In genomic region chr16:24972608-24973220, GRCh38 we compare ENCODE assay signal across 1 cellular context.
A peak's percentile ranks its signal among the peaks of the same experiment; 100 is the strongest.
TF ChIP-seq lines count a peak whose summit lies in the region.

No MANE protein-coding gene starts in this region.

TF ChIP-seq in GM12878, 131 proteins besides CTCF, POLR2A, EP300 and RAD21 (continued from another document and continues in another):
- TF ChIP-seq PRDM15 (CRISPR knock-in tag; IDR thresholded peaks at IDR 0.05): no peak
- no peak for TF ChIP-seq IRF4 (IDR thresholded peaks at IDR 0.05; ENCODE audit: low read depth, low read length)
- no peak for TF ChIP-seq BRCA1 (IDR thresholded peaks at IDR 0.05; ENCODE audit: low read depth, low read length)
- TF ChIP-seq BMI1 (IDR thresholded peaks at IDR 0.05; ENCODE audit: borderline replicate concordance): no peak
- no peak for TF ChIP-seq SMAD5 (IDR thresholded peaks at IDR 0.05; ENCODE audit: low read depth)
- TF ChIP-seq GATAD2B (conservative IDR thresholded peaks at IDR 0.05; ENCODE audit: low read depth): no peak
- no peak for TF ChIP-seq ZNF24 (IDR thresholded peaks at IDR 0.05)
- TF ChIP-seq NKRF (conservative IDR thresholded peaks at IDR 0.05): no peak
- no peak for TF ChIP-seq DPF2 (IDR thresholded peaks at IDR 0.05)
- peak; percentile 96 for TF ChIP-seq RUNX3 (IDR thresholded peaks at IDR 0.05; ENCODE audit: low read length)
- TF ChIP-seq KLF5 (IDR thresholded peaks at IDR 0.05; ENCODE audit: partially characterized antibody): no peak
- no peak for TF ChIP-seq ZNF217 (IDR thresholded peaks at IDR 0.05)
- TF ChIP-seq TARDBP (IDR thresholded peaks at IDR 0.05; ENCODE audit: borderline replicate concordance): no peak
- no peak for TF ChIP-seq SPI1 (IDR thresholded peaks at IDR 0.05; ENCODE audit: borderline replicate concordance, insufficient read depth, low read depth, low read length)
- peak; percentile 64; the same call in 1 of the 2 replicates for TF ChIP-seq CBFB (IDR thresholded peaks at IDR 0.05; ENCODE audit: low read depth)
- TF ChIP-seq USF2 (IDR thresholded peaks at IDR 0.05; ENCODE audit: borderline replicate concordance, low read depth, low read length): no peak
- TF ChIP-seq YBX1 (IDR thresholded peaks at IDR 0.05): no peak
- no peak for TF ChIP-seq ZNF274 (IDR thresholded peaks at IDR 0.05; ENCODE audit: insufficient read depth, insufficient read length)
- TF ChIP-seq NFIC (IDR thresholded peaks at IDR 0.05; ENCODE audit: low read depth, low read length): peak; percentile 44; the same call in 1 of the 2 replicates
- TF ChIP-seq USF1 (IDR thresholded peaks at IDR 0.05; ENCODE audit: borderline replicate concordance, extremely low read length, insufficient read depth, low read depth, low read length): no peak
- TF ChIP-seq TCF12 (IDR thresholded peaks at IDR 0.05; ENCODE audit: low read depth, low read length): no peak
- TF ChIP-seq BHLHE40 (IDR thresholded peaks at IDR 0.05; ENCODE audit: borderline replicate concordance in 1 of 2, low read depth in 2 of 2, low read length in 1 of 2): no peak
- no peak for TF ChIP-seq JUNB (IDR thresholded peaks at IDR 0.05)
- no peak for TF ChIP-seq ZNF687 (IDR thresholded peaks at IDR 0.05)
- no peak for TF ChIP-seq RB1 (IDR thresholded peaks at IDR 0.05; ENCODE audit: borderline replicate concordance)
- peak; percentile 43; the same call in 1 of the 2 replicates for TF ChIP-seq ATF2 (IDR thresholded peaks at IDR 0.05; ENCODE audit: low read length)
- TF ChIP-seq EZH2 (IDR thresholded peaks at IDR 0.05; ENCODE audit: borderline replicate concordance, control insufficient read depth, low read depth, low read length): no peak
- no peak for TF ChIP-seq MYC (IDR thresholded peaks at IDR 0.05; ENCODE audit: insufficient read depth, insufficient read length, insufficient replicate concordance, low read length, severe bottlenecking)
- TF ChIP-seq CHD4 (IDR thresholded peaks at IDR 0.05): no peak
- TF ChIP-seq JUND (IDR thresholded peaks at IDR 0.05; ENCODE audit: low read depth, low read length): no peak
- peak in 1 of 2 experiments; percentile 21; a peak in 1 of 4 replicates for TF ChIP-seq IKZF2 (IDR thresholded peaks at IDR 0.05)
- no peak for TF ChIP-seq NRF1 (conservative IDR thresholded peaks at IDR 0.05; ENCODE audit: low read depth, low read length)
- 0 out of 2 replicates have a peak, but pooled peaks have one; percentile 13 for TF ChIP-seq PKNOX1 (IDR thresholded peaks at IDR 0.05)
- TF ChIP-seq MLLT1 (IDR thresholded peaks at IDR 0.05): no peak
- no peak for TF ChIP-seq FOS (IDR thresholded peaks at IDR 0.05; ENCODE audit: borderline replicate concordance, extremely low read depth, insufficient read length)
- no peak for TF ChIP-seq SREBF2 (IDR thresholded peaks at IDR 0.05; ENCODE audit: low read length)
- TF ChIP-seq ELK1 (IDR thresholded peaks at IDR 0.05; ENCODE audit: low read depth, low read length): no peak
- TF ChIP-seq ZNF622 (IDR thresholded peaks at IDR 0.05): no peak
- no peak for TF ChIP-seq BCLAF1 (IDR thresholded peaks at IDR 0.05)
- no peak for TF ChIP-seq CBX3 (IDR thresholded peaks at IDR 0.05; ENCODE audit: borderline replicate concordance, low read depth)
- TF ChIP-seq NR2C1 (IDR thresholded peaks at IDR 0.05): no peak
